ENCODE assay signal across 6 cellular contexts in the genomic region with DNA sequence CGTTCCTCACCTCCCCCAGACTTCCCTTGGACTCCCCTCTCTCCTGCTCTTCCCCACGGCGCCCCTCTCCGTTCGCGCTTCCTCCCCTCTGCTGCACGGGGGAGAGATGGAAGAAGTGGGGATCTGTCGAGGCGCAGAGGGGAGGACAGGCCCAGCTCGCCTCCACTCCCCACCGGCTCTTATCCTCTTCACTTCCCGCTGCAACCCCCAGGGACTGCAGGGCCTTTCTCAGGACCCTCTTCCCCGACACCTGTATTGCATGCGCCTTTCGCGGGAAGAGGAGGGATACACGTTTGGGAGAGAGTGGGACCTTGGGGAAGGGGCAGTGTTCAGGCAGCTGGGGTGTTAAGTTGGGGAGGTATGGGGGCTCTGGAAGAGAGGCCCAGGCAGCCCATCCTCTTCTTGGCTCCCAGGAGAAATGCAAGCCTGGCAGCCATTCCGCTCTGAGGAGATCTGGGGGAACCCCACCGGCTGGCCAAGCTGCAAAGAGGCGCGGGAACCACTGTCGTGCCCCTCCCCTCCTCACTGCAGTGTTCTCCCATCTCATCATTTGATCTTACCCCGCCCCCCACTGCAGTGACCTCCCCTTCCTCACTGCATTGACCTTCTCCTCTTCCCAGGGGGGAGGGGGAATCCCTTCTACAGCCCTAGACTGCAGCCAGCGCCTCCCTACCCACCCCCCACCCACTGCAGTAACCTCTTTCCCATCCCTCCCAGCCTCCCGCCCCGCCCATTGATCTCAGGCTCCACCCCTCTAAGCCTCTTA. TPM values are rescaled to one million over a fixed set of nuclear protein-coding genes. Genes with fewer than 3 reads are reported as not detected.
DNase-seq lines count a peak whose midpoint lies in the region; TF ChIP-seq lines count a peak whose summit lies in the region.

No MANE protein-coding gene starts in this region.

- no peak for TF ChIP-seq RAD21 in neural cell (conservative IDR thresholded peaks at IDR 0.05)

- H3K27ac ChIP-seq in neural cell (ENCODE audit: low read length), result peak overlapping the region; percentile 93

- no peaks in the 10 kb centered on the region for H3K9me3 Mint-ChIP-seq in activated T-cell treated with anti-CD3 and anti-CD28 coated beads, Interleukin-2, amount 50 U/mL, for 24 hours
- H3K9me3 Mint-ChIP-seq in brain, result peaks cover 0 to 3% (median 0%) of the 10 kb centered on the region in 5 experiments

- H3K4me2 ChIP-seq in neural cell (ENCODE audit: low read length), result peak overlapping the region; percentile 88

- H2AFZ ChIP-seq in neural cell (ENCODE audit: low read depth, low read length), result no peak overlapping the region

- peak overlapping the region; percentile 97 for H3K4me3 ChIP-seq in neural cell (ENCODE audit: low read length)

- no peaks in the 10 kb centered on the region for H3K9me2 ChIP-seq in neural cell (ENCODE audit: insufficient read depth, low read length)

- peaks cover 42% of the 10 kb centered on the region for H3K4me1 Mint-ChIP-seq in activated T-cell treated with anti-CD3 and anti-CD28 coated beads, Interleukin-2, amount 50 U/mL, for 24 hours (ENCODE audit: low read depth)
- H3K4me1 Mint-ChIP-seq in brain, result peaks cover 61% of the 10 kb centered on the region

- no peak for TF ChIP-seq EP300 in neural cell (conservative IDR thresholded peaks at IDR 0.05; ENCODE audit: poor library complexity, severe bottlenecking)

- H3K79me2 ChIP-seq in neural cell (replicated peaks; ENCODE audit: insufficient read depth, low read length), result peaks cover 16% of the 10 kb centered on the region

- H3F3A ChIP-seq in neural cell (ENCODE audit: insufficient read depth, low read length, poor library complexity, severe bottlenecking), result no peaks in the 10 kb centered on the region

- H3K27me3 Mint-ChIP-seq in activated T-cell treated with anti-CD3 and anti-CD28 coated beads, Interleukin-2, amount 50 U/mL, for 24 hours, result no peaks in the 10 kb centered on the region
- peaks cover 3% of the 10 kb centered on the region for H3K27me3 Mint-ChIP-seq in brain

- H3K27me3 ChIP-seq in neural cell (ENCODE audit: insufficient read depth, low read depth, low read length), result no peaks in the 10 kb centered on the region

- peak overlapping the region; percentile 97 for H3K4me3 Mint-ChIP-seq in activated T-cell treated with anti-CD3 and anti-CD28 coated beads, Interleukin-2, amount 50 U/mL, for 24 hours
- H3K4me3 Mint-ChIP-seq in brain, result peak overlapping the region; percentile 91 to 97 (median 95)

- H3K9ac ChIP-seq in neural cell (ENCODE audit: low read length), result peak overlapping the region; percentile 96

- no peaks in the 10 kb centered on the region for H4K20me1 ChIP-seq in neural cell (ENCODE audit: insufficient read depth)

- H3K36me3 Mint-ChIP-seq in activated T-cell treated with anti-CD3 and anti-CD28 coated beads, Interleukin-2, amount 50 U/mL, for 24 hours (ENCODE audit: low read depth), result peaks cover 52% of the 10 kb centered on the region
- peaks cover 51% of the 10 kb centered on the region for H3K36me3 Mint-ChIP-seq in brain

- TF ChIP-seq CTCF in brain (conservative IDR thresholded peaks at IDR 0.05), result no peak
- TF ChIP-seq CTCF in neural cell (IDR thresholded peaks at IDR 0.05; ENCODE audit: poor library complexity, severe bottlenecking), result no peak

- H3K9me3 ChIP-seq in neural cell (ENCODE audit: low read length), result no peaks in the 10 kb centered on the region

- H3K27ac Mint-ChIP-seq in activated T-cell treated with anti-CD3 and anti-CD28 coated beads, Interleukin-2, amount 50 U/mL, for 24 hours, result peak overlapping the region; percentile 90
- H3K27ac Mint-ChIP-seq in brain, result peak overlapping the region; percentile 91 to 100 (median 96)

- no peaks in the 10 kb centered on the region for H3K36me3 ChIP-seq in neural cell (ENCODE audit: insufficient read depth, low read length)

- no peak for DNase-seq in activated T-cell treated with anti-CD3 and anti-CD28 coated beads, Interleukin-2, amount 50 U/mL, for 24 hours
- no peak for DNase-seq in activated T-cell treated with anti-CD3 and anti-CD28 coated beads, Interleukin-2, amount 50 U/mL, for 1 hour
- no peak for DNase-seq in GM03348 (ENCODE audit: low spot score)
- DNase-seq in NAMALWA (ENCODE audit: low spot score), result no peak

TF ChIP-seq in neural cell, 6 proteins besides CTCF, POLR2A, EP300 and RAD21:
- TF ChIP-seq MXI1 (conservative IDR thresholded peaks at IDR 0.05; ENCODE audit: poor library complexity, severe bottlenecking) (no peak), POLR2AphosphoS5 (IDR thresholded peaks at IDR 0.05) (no peak), TAF1 (IDR thresholded peaks at IDR 0.05; ENCODE audit: low read depth) (no peak), SMC3 (conservative IDR thresholded peaks at IDR 0.05; ENCODE audit: poor library complexity) (no peak), EZH2 (IDR thresholded peaks at IDR 0.05; ENCODE audit: borderline replicate concordance, insufficient read depth, low read length, poor library complexity, severe bottlenecking) (no peak)
- TF ChIP-seq, protein P1, sequence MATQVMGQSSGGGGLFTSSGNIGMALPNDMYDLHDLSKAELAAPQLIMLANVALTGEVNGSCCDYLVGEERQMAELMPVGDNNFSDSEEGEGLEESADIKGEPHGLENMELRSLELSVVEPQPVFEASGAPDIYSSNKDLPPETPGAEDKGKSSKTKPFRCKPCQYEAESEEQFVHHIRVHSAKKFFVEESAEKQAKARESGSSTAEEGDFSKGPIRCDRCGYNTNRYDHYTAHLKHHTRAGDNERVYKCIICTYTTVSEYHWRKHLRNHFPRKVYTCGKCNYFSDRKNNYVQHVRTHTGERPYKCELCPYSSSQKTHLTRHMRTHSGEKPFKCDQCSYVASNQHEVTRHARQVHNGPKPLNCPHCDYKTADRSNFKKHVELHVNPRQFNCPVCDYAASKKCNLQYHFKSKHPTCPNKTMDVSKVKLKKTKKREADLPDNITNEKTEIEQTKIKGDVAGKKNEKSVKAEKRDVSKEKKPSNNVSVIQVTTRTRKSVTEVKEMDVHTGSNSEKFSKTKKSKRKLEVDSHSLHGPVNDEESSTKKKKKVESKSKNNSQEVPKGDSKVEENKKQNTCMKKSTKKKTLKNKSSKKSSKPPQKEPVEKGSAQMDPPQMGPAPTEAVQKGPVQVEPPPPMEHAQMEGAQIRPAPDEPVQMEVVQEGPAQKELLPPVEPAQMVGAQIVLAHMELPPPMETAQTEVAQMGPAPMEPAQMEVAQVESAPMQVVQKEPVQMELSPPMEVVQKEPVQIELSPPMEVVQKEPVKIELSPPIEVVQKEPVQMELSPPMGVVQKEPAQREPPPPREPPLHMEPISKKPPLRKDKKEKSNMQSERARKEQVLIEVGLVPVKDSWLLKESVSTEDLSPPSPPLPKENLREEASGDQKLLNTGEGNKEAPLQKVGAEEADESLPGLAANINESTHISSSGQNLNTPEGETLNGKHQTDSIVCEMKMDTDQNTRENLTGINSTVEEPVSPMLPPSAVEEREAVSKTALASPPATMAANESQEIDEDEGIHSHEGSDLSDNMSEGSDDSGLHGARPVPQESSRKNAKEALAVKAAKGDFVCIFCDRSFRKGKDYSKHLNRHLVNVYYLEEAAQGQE (IDR thresholded peaks at IDR 0.05; ENCODE audit: borderline replicate concordance), result no peak

RNA-seq across cellular contexts. Expression of a gene that starts 0.8 kb away (rescaled TPM):
- 553 TPM for polyA plus RNA-seq in brain (ENCODE audit: insufficient read depth, low read depth, low replicate concordance)
- polyA plus RNA-seq in neural cell, result 193 and 228 TPM in 2 replicates
- polyA minus RNA-seq in neural cell, result 157 and 175 TPM in 2 replicates

RNA-seq across cellular contexts. Expression of a gene that starts 10.6 kb away (rescaled TPM):
- polyA plus RNA-seq in brain (ENCODE audit: insufficient read depth, low read depth, low replicate concordance) (19.3 TPM), neural cell (13.6 and 20.5 TPM in 2 replicates)
- 12.7 and 18.9 TPM in 2 replicates for polyA minus RNA-seq in neural cell

RNA-seq across cellular contexts. Expression of a gene that starts 12.6 kb away (rescaled TPM):
- polyA plus RNA-seq in brain (ENCODE audit: insufficient read depth, low read depth, low replicate concordance) (221 TPM), neural cell (9.2 and 13.7 TPM in 2 replicates)
- polyA minus RNA-seq in neural cell, result 17.5 and 27.1 TPM in 2 replicates

RNA-seq across cellular contexts. Expression of a gene that starts 28.4 kb away (rescaled TPM):
- polyA plus RNA-seq in brain (ENCODE audit: insufficient read depth, low read depth, low replicate concordance), result not detected
- not detected in 2 replicates for polyA plus RNA-seq in neural cell
- polyA minus RNA-seq in neural cell, result not detected in 2 replicates

RNA-seq across cellular contexts. Expression of a gene that starts 28.6 kb away (rescaled TPM):
- polyA plus RNA-seq in brain (ENCODE audit: insufficient read depth, low read depth, low replicate concordance) (619 TPM), neural cell (477 and 500 TPM in 2 replicates)
- 118 and 135 TPM in 2 replicates for polyA minus RNA-seq in neural cell

Comparison
In these comparisons a context has a peak if more than half of its experiments do, and no peak if none do; other contexts are left out.
1. RNA of a gene that starts 12.6 kb away (polyA plus RNA-seq): 221 TPM in brain (single experiment); 9.2 to 13.7 TPM in neural cell; every median in the first group is over 10 times any median in the second.